In genomic region chr20:14853079-14853478, GRCh38 we compare ENCODE assay signal across 19 cellular contexts.
DNase-seq lines count a peak whose midpoint lies in the region; ATAC-seq and TF ChIP-seq lines count a peak whose summit lies in the region.
"Had no signal": no experiment of that assay in that cellular context is flagged by ENCODE, and none has a peak within 500 bp of the region (broad histone marks: within the 10 kb centered on the region; RNA-seq: fewer than 3 reads in every experiment).

No MANE protein-coding gene starts in this region.

- no peak overlapping the region for H3K27ac ChIP-seq in RWPE1
- H3K27ac ChIP-seq: right lobe of liver, SJCRH30 had no signal

- CTCF ChIA-PET in RWPE1 (lab: Yijun Ruan, JAX): no interaction called here

- no peak for TF ChIP-seq CTCF in RWPE1 (conservative IDR thresholded peaks at IDR 0.05; ENCODE audit: low read depth)

- DNase-seq in COLO668 (lab: John Stamatoyannopoulos, UW; ENCODE audit: unreplicated experiment) (peak; percentile 37), NCI-H510A (lab: John Stamatoyannopoulos, UW) (peak; percentile 26), RWPE1 (ENCODE audit: low spot score) (no peak)
- no peak for DNase-seq in stimulated activated CD4-positive, alpha-beta T cell treated with anti-CD3 and anti-CD28 coated beads, Interleukin-4, amount 100 ng/mL, for 1 hour
- DNase-seq: activated CD4-positive, alpha-beta memory T cell treated with anti-CD3 and anti-CD28 coated beads, Interleukin-2, amount 10 ng/mL, durations not matched to agents 7 days and 5 days; activated effector memory CD4-positive, alpha-beta T cell treated with anti-CD3 and anti-CD28 coated beads, Interleukin-2, amount 50 U/mL, for 16 hours; activated T-cell treated with anti-CD3 and anti-CD28 coated beads for 4 hours; C1 segment of cervical spinal cord; mucosa of descending colon; NCI-H1694; posterior cingulate gyrus; right lobe of liver; SJCRH30 had no signal

- peak; percentile 66 for ATAC-seq in GM18519 (IDR thresholded peaks at IDR 0.05; ENCODE audit: low FRiP score, unreplicated experiment)
- ATAC-seq in HG03575 (IDR thresholded peaks at IDR 0.05; ENCODE audit: extremely low read depth, insufficient number of reproducible peaks, low FRiP score, unreplicated experiment): peak; percentile 65
- ATAC-seq in GM18858 (IDR thresholded peaks at IDR 0.05; ENCODE audit: unreplicated experiment): no peak
- no peak for ATAC-seq in HG03378 (IDR thresholded peaks at IDR 0.05; ENCODE audit: unreplicated experiment)
- ATAC-seq: activated CD4-positive, CD25-positive, alpha-beta regulatory T cell treated with anti-CD3 and anti-CD28 coated beads, Interleukin-2, amount 50 U/mL, for 24 hours; HCT116; mucosa of descending colon; right lobe of liver had no signal

- POLR2A ChIA-PET in RWPE1 (lab: Yijun Ruan, JAX; ENCODE audit: low non-redundant PET): no interaction called here

Comparison
In these comparisons a context has a peak if more than half of its experiments do, and no peak if none do; other contexts are left out.
1. DNase-seq: peak in COLO668 (single experiment) and NCI-H510A (single experiment); none in stimulated activated CD4-positive, alpha-beta T cell treated with anti-CD3 and anti-CD28 coated beads, Interleukin-4, amount 100 ng/mL, for 1 hour (single experiment) and RWPE1 (single experiment).
2. ATAC-seq: peak in GM18519 (single experiment) and HG03575 (single experiment); none in GM18858 (single experiment) and HG03378 (single experiment).